Comparison of ENCODE assay signal across 28 cellular contexts in genomic region chr3:137765310-137766033, GRCh38. TPM values are rescaled to one million over a fixed set of nuclear protein-coding genes. Genes with fewer than 3 reads are reported as not detected.
DNase-seq lines count a peak whose midpoint lies in the region; ATAC-seq and TF ChIP-seq lines count a peak whose summit lies in the region.
"Had no signal": no experiment of that assay in that cellular context is flagged by ENCODE, and none has a peak within 500 bp of the region (broad histone marks: within the 10 kb centered on the region; RNA-seq: fewer than 3 reads in every experiment).

No MANE protein-coding gene starts in this region.

- TF ChIP-seq CTCF in WTC11 (IDR thresholded peaks at IDR 0.05), result no peak
- TF ChIP-seq CTCF in type B pancreatic cell (conservative IDR thresholded peaks at IDR 0.05), result no peak
- TF ChIP-seq CTCF in body of pancreas (IDR thresholded peaks at IDR 0.05), result no peak

- TF ChIP-seq POLR2A in body of pancreas (IDR thresholded peaks at IDR 0.05), result no peak

- no peak overlapping the region for H3K9ac ChIP-seq in iPS-18a (ENCODE audit: low read length)

- no peaks in the 10 kb centered on the region for H3K9me3 Mint-ChIP-seq in activated naive CD4-positive, alpha-beta T cell treated with anti-CD3 and anti-CD28 coated beads, Interleukin-2, amount 50 U/mL, for 24 hours
- H3K9me3 Mint-ChIP-seq in WTC11 (no peaks in the 10 kb centered on the region), type B pancreatic cell (no peaks in the 10 kb centered on the region)
- H3K9me3 Mint-ChIP-seq: activated naive CD8-positive, alpha-beta T cell treated with anti-CD3 and anti-CD28 coated beads for 36 hours had no signal

- 4% methylated on average over 17 to 27 of the region's 27 CpGs for WGBS in body of pancreas, 2 donors

- peak overlapping the region; percentile 51 for H3K4me3 ChIP-seq in iPS-18a (ENCODE audit: low read length)
- no peak overlapping the region for H3K4me3 ChIP-seq in body of pancreas
- H3K4me3 ChIP-seq: mucosa of descending colon had no signal

- H3K27me3 ChIP-seq in iPS-18a (ENCODE audit: control insufficient read depth, insufficient read depth, low read length), result peaks cover 100% of the 10 kb centered on the region
- H3K27me3 ChIP-seq in body of pancreas, result peaks cover 0 to 53% of the 10 kb centered on the region in 2 donors

- H3K4me3 Mint-ChIP-seq in activated naive CD4-positive, alpha-beta T cell treated with anti-CD3 and anti-CD28 coated beads, Interleukin-2, amount 50 U/mL, for 24 hours, result no peak overlapping the region
- H3K4me3 Mint-ChIP-seq in WTC11, result peak overlapping the region; percentile 82
- peak overlapping the region; percentile 62 for H3K4me3 Mint-ChIP-seq in type B pancreatic cell
- H3K4me3 Mint-ChIP-seq: activated naive CD8-positive, alpha-beta T cell treated with anti-CD3 and anti-CD28 coated beads for 36 hours; activated T-helper 1 cell treated with anti-CD3 and anti-CD28 coated beads, Interleukin-12 subunit alpha, Interleukin-12 subunit beta, Interleukin-2, Interleukin-4 antibody, amounts not matched to agents 30 ng/mL and 10 ng/mL and 1 ng/mL, durations not matched to agents 14 hours and 24 hours and 36 hours; CD4-positive, CD25-positive, alpha-beta regulatory T cell had no signal

- intact Hi-C loops in body of pancreas (cut with DNase I), result no loop called here

- ATAC-seq in WTC11 (no peak), body of pancreas (no peak), HG03469 (IDR thresholded peaks at IDR 0.05; ENCODE audit: unreplicated experiment) (no peak)
- ATAC-seq: HCT116, HepG2, left lobe of liver had no signal

- H3K36me3 Mint-ChIP-seq in activated naive CD4-positive, alpha-beta T cell treated with anti-CD3 and anti-CD28 coated beads, Interleukin-2, amount 50 U/mL, for 24 hours, result peaks cover 2% of the 10 kb centered on the region
- no peaks in the 10 kb centered on the region for H3K36me3 Mint-ChIP-seq in WTC11
- H3K36me3 Mint-ChIP-seq in type B pancreatic cell, result no peaks in the 10 kb centered on the region
- H3K36me3 Mint-ChIP-seq: CD4-positive, CD25-positive, alpha-beta regulatory T cell had no signal

- H3K27ac ChIP-seq in iPS-18a (ENCODE audit: low read length) (no peak overlapping the region), body of pancreas (no peak overlapping the region)
- H3K27ac ChIP-seq: brain microvascular endothelial cell had no signal

- H3K36me3 ChIP-seq in iPS-18a (ENCODE audit: control insufficient read depth, low read depth, low read length) (no peaks in the 10 kb centered on the region), body of pancreas (replicated peaks in 1 of 2; ENCODE audit: insufficient read depth in 1 of 2, low read depth in 2 of 2) (no peaks in the 10 kb centered on the region)
- H3K36me3 ChIP-seq: brain microvascular endothelial cell had no signal

- POLR2A ChIA-PET in WTC11 (lab: Charles Lee), result no interaction called here

- H3K4me1 ChIP-seq in iPS-18a (ENCODE audit: control insufficient read depth, low read depth, low read length), result peaks cover 66% of the 10 kb centered on the region
- peaks cover 62% of the 10 kb centered on the region for H3K4me1 ChIP-seq in body of pancreas

- peaks cover 5% of the 10 kb centered on the region for H3K4me1 Mint-ChIP-seq in activated naive CD4-positive, alpha-beta T cell treated with anti-CD3 and anti-CD28 coated beads, Interleukin-2, amount 50 U/mL, for 24 hours
- H3K4me1 Mint-ChIP-seq in WTC11 (peaks cover 86% of the 10 kb centered on the region), type B pancreatic cell (ENCODE audit: unreplicated experiment) (peaks cover 7% of the 10 kb centered on the region)

- CTCF ChIA-PET in WTC11 (lab: Charles Lee), result interaction anchor here (1.6 kb wide), 1 partner anchor 27 kb away, joined by 3 read pairs; no protein-coding TSS in a partner anchor

- H3K9me3 ChIP-seq in iPS-18a (ENCODE audit: control insufficient read depth, low read depth, low read length) (no peaks in the 10 kb centered on the region), body of pancreas (no peaks in the 10 kb centered on the region)
- H3K9me3 ChIP-seq: mucosa of descending colon had no signal

- H3K27ac Mint-ChIP-seq in activated naive CD4-positive, alpha-beta T cell treated with anti-CD3 and anti-CD28 coated beads, Interleukin-2, amount 50 U/mL, for 24 hours, result peak overlapping the region; percentile 30
- H3K27ac Mint-ChIP-seq in WTC11, result no peak overlapping the region
- no peak overlapping the region for H3K27ac Mint-ChIP-seq in type B pancreatic cell
- H3K27ac Mint-ChIP-seq: activated naive CD8-positive, alpha-beta T cell treated with anti-CD3 and anti-CD28 coated beads for 36 hours; activated T-helper 1 cell treated with anti-CD3 and anti-CD28 coated beads, Interleukin-12 subunit alpha, Interleukin-12 subunit beta, Interleukin-2, Interleukin-4 antibody, amounts not matched to agents 30 ng/mL and 10 ng/mL and 1 ng/mL, durations not matched to agents 14 hours and 24 hours and 36 hours had no signal

- peaks cover 49% of the 10 kb centered on the region for H3K27me3 Mint-ChIP-seq in activated naive CD4-positive, alpha-beta T cell treated with anti-CD3 and anti-CD28 coated beads, Interleukin-2, amount 50 U/mL, for 24 hours
- H3K27me3 Mint-ChIP-seq in WTC11 (ENCODE audit: low read depth) (peaks cover 100% of the 10 kb centered on the region), type B pancreatic cell (peaks cover 99% of the 10 kb centered on the region)

- no peak for DNase-seq in activated naive CD4-positive, alpha-beta T cell treated with Interleukin-2 at 50 U/mL for 16 hours
- peak; percentile 17 for DNase-seq in WTC11 (ENCODE audit: low spot score)
- no peak for DNase-seq in type B pancreatic cell (ENCODE audit: extremely low spot score, unreplicated experiment)
- no peak for DNase-seq in stimulated activated CD4-positive, alpha-beta T cell treated with anti-CD3 and anti-CD28 coated beads, Interleukin-15, amount 100 ng/mL, for 24 hours
- no peak for DNase-seq in body of pancreas
- DNase-seq: activated CD4-positive, CD25-positive, alpha-beta regulatory T cell; activated naive CD8-positive, alpha-beta T cell treated with anti-CD3 and anti-CD28 coated beads for 36 hours; brain microvascular endothelial cell; CD4-positive, CD25-positive, alpha-beta regulatory T cell; cortex of kidney; hippocampal formation; mucosa of descending colon; NCI-H1105 treated with DMSO at 0.1 percent for 48 hours; NCI-H2107; NCI-H526; occipital lobe; SHP77; stimulated activated CD8-positive, alpha-beta memory T cell treated with anti-CD3 and anti-CD28 coated beads, Interleukin-4, amount 100 ng/mL, for 48 hours; T-helper 2 cell had no signal

TF ChIP-seq in WTC11, 78 proteins besides CTCF, POLR2A, EP300 and RAD21 (continues in another document):
- TF ChIP-seq ZNF512 (CRISPR knock-in tag; IDR thresholded peaks at IDR 0.05; ENCODE audit: borderline replicate concordance), result no peak
- TF ChIP-seq AFF4 (CRISPR knock-in tag; IDR thresholded peaks at IDR 0.05; ENCODE audit: borderline replicate concordance), result no peak
- no peak for TF ChIP-seq TEAD4 (CRISPR knock-in tag; IDR thresholded peaks at IDR 0.05)
- no peak for TF ChIP-seq SMAD3 (CRISPR knock-in tag; IDR thresholded peaks at IDR 0.05; ENCODE audit: borderline replicate concordance)
- no peak for TF ChIP-seq ZMAT4 (CRISPR knock-in tag; IDR thresholded peaks at IDR 0.05)
- no peak for TF ChIP-seq ZNF671 (CRISPR knock-in tag; IDR thresholded peaks at IDR 0.05)

RNA-seq across cellular contexts. Expression of gene SOX14, which starts 1.4 kb away (rescaled TPM):
- 0.34 to 0.78 TPM (median 0.70 TPM) in 3 replicates for total RNA-seq in WTC11 (2021)
- 0.29 and 0.62 TPM in 2 replicates for total RNA-seq in type B pancreatic cell (ENCODE audit: low replicate concordance)
- total RNA-seq in body of pancreas, result not detected
- total RNA-seq: activated naive CD8-positive, alpha-beta T cell treated with anti-CD3 and anti-CD28 coated beads for 36 hours; activated T-helper 1 cell treated with anti-CD3 and anti-CD28 coated beads, Interleukin-12 subunit alpha, Interleukin-12 subunit beta, Interleukin-2, Interleukin-4 antibody, amounts not matched to agents 30 ng/mL and 10 ng/mL and 1 ng/mL, durations not matched to agents 14 hours and 24 hours and 36 hours; CD4-positive, CD25-positive, alpha-beta regulatory T cell; Daoy; endothelial cell of umbilical vein; HepG2; left lobe of liver; mucosa of descending colon; occipital lobe had no signal
